ENCODE assay signal across 15 cellular contexts in the genomic region with DNA sequence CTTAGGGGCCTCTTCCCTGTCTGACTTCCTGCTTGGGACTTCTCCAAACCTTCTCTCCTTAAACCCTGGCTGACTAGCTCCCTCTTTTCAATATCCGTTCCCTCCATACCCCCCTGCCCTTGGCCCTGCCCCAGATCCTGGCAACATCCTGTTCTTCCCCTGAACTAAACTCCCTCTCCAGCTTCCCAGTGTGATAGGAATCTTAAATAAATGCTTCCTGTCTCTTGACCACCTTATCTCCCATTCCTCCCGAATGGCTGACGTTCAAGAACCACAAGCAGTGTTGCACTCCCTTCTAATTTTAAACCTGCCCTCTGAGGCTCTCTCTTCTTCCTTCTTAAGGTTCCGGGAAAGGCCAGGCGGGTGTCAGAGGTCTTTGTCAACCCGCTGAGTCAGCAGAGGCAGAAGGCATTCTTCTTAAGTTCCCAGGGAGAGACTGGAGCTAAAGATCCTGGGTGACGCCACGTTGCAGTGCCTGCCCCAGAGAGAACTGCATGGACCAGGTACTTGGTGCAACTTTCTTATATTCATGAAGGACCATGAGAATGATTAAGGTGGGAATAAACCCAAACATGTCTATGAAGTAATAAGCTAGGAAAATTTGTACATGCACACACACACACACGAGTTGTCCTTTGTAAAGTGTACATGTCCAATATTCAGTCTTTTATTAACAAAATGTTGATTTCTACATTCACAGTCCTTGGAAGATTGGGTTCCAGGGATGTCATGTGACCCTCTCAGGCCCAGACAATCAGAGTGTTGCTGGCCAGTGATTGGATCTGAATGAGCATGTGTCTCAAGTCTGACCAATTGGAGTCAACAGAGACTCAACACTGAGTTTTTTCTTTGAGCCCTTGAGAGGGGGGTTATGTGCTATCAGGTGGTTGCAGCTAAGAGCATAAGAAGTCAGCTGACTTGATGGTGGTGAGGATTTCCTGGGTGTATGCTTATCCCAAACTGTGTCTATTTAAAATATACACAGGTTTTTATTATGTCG.
A peak's percentile ranks its signal among the peaks of the same experiment; 100 is the strongest.
DNase-seq lines count a peak whose midpoint lies in the region; ATAC-seq and TF ChIP-seq lines count a peak whose summit lies in the region.
"Had no signal": no experiment of that assay in that cellular context is flagged by ENCODE, and none has a peak within 500 bp of the region (broad histone marks: within the 10 kb centered on the region; RNA-seq: fewer than 3 reads in every experiment).

No MANE protein-coding gene starts in this region.

- TF ChIP-seq CTCF in fibroblast of villous mesenchyme (IDR thresholded peaks at IDR 0.05; ENCODE audit: insufficient read depth, low read depth, low read length) (no peak), WTC11 (IDR thresholded peaks at IDR 0.05) (no peak)

- no peaks in the 10 kb centered on the region for H3K36me3 Mint-ChIP-seq in WTC11
- H3K36me3 Mint-ChIP-seq: memory B cell had no signal

- H3K27ac ChIP-seq in mesodermal cell (ENCODE audit: low read depth, low read length, severe bottlenecking), result peak overlapping the region; percentile 70
- H3K27ac ChIP-seq: ovary had no signal

- H3K4me1 ChIP-seq in mesodermal cell (ENCODE audit: control insufficient read depth, insufficient read depth, low read length, poor library complexity, severe bottlenecking), result peaks cover 19% of the 10 kb centered on the region

- peaks cover 10% of the 10 kb centered on the region for H3K9me3 Mint-ChIP-seq in WTC11

- DNase-seq in Ammon's horn (ENCODE audit: low spot score) (peak; percentile 48), NCI-H226 (peak; percentile 76), fibroblast of villous mesenchyme (ENCODE audit: low read depth) (peak; percentile 98), WTC11 (ENCODE audit: low spot score) (no peak)
- DNase-seq: activated CD4-positive, CD25-positive, alpha-beta regulatory T cell; activated CD8-positive, alpha-beta memory T cell treated with anti-CD3 and anti-CD28 coated beads, Interleukin-2, amount 50 U/mL, for 48 hours; NCI-H1092; stimulated activated CD4-positive, alpha-beta T cell treated with anti-CD3 and anti-CD28 coated beads, Interleukin-15, amount 100 ng/mL, for 24 hours had no signal

- H3K4me3 ChIP-seq in fibroblast of villous mesenchyme (ENCODE audit: low read depth, low read length) (no peak overlapping the region), mesodermal cell (ENCODE audit: extremely low read depth, insufficient read depth, low read length, poor library complexity, severe bottlenecking) (no peak overlapping the region)
- H3K4me3 ChIP-seq: ovary had no signal

- POLR2A ChIA-PET in WTC11 (lab: Charles Lee), result interaction anchor here (0.7 kb wide), 1 partner anchor 319 kb away, joined by 3 read pairs; no protein-coding TSS in a partner anchor

- H3K9me3 ChIP-seq in mesodermal cell (ENCODE audit: control insufficient read depth, low read length), result no peaks in the 10 kb centered on the region
- H3K9me3 ChIP-seq: ovary had no signal

- no peak overlapping the region for H3K4me3 Mint-ChIP-seq in WTC11
- H3K4me3 Mint-ChIP-seq: memory B cell had no signal

- no peak overlapping the region for H3K27ac Mint-ChIP-seq in WTC11
- H3K27ac Mint-ChIP-seq: activated naive CD4-positive, alpha-beta T cell treated with anti-CD3 and anti-CD28 coated beads, Interleukin-2, amount 50 U/mL, for 72 hours; memory B cell had no signal

- H3K4me1 Mint-ChIP-seq in WTC11, result peaks cover 5% of the 10 kb centered on the region
- H3K4me1 Mint-ChIP-seq: memory B cell had no signal

- H3K36me3 ChIP-seq in mesodermal cell (ENCODE audit: control insufficient read depth, insufficient read depth, low read length), result no peaks in the 10 kb centered on the region
- H3K36me3 ChIP-seq: ovary had no signal

- H3K27me3 Mint-ChIP-seq in WTC11 (ENCODE audit: low read depth), result no peaks in the 10 kb centered on the region; the same call in 1 of the 2 replicates

- WGBS in mesodermal cell (ENCODE audit: insufficient coverage in 2 of 2), 2 experiments, result 62 to 66% methylated on average over 6 to 9 of the region's 10 CpGs

- ATAC-seq in GM19023 (IDR thresholded peaks at IDR 0.05; ENCODE audit: unreplicated experiment) (no peak), WTC11 (no peak), HG03442 (IDR thresholded peaks at IDR 0.05; ENCODE audit: unreplicated experiment) (no peak), GM19455 (IDR thresholded peaks at IDR 0.05; ENCODE audit: unreplicated experiment) (no peak)
- ATAC-seq: activated naive CD4-positive, alpha-beta T cell treated with anti-CD3 and anti-CD28 coated beads, Interleukin-2, amount 50 U/mL, for 72 hours had no signal

- CTCF ChIA-PET in WTC11 (lab: Charles Lee), result no interaction called here

TF ChIP-seq in WTC11, 78 proteins besides CTCF, POLR2A, EP300 and RAD21 (continues in another document):
- TF ChIP-seq, protein P1, sequence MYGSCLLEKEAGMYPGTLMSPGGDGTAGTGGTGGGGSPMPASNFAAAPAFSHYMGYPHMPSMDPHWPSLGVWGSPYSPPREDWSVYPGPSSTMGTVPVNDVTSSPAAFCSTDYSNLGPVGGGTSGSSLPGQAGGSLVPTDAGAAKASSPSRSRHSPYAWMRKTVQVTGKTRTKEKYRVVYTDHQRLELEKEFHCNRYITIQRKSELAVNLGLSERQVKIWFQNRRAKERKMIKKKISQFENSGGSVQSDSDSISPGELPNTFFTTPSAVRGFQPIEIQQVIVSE (CRISPR knock-in tag; IDR thresholded peaks at IDR 0.05; ENCODE audit: borderline replicate concordance), result no peak
- TF ChIP-seq FOXP1 (CRISPR knock-in tag; IDR thresholded peaks at IDR 0.05; ENCODE audit: borderline replicate concordance) (no peak), ESRRA (CRISPR knock-in tag; IDR thresholded peaks at IDR 0.05; ENCODE audit: borderline replicate concordance) (no peak), NR2C2 (CRISPR knock-in tag; IDR thresholded peaks at IDR 0.05) (no peak), NFATC4 (CRISPR knock-in tag; IDR thresholded peaks at IDR 0.05) (no peak), PRRX2 (CRISPR knock-in tag; IDR thresholded peaks at IDR 0.05) (no peak)
- TF ChIP-seq, protein P2, sequence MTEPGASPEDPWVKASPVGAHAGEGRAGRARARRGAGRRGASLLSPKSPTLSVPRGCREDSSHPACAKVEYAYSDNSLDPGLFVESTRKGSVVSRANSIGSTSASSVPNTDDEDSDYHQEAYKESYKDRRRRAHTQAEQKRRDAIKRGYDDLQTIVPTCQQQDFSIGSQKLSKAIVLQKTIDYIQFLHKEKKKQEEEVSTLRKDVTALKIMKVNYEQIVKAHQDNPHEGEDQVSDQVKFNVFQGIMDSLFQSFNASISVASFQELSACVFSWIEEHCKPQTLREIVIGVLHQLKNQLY (CRISPR knock-in tag; IDR thresholded peaks at IDR 0.05), result no peak
- TF ChIP-seq, protein P3, sequence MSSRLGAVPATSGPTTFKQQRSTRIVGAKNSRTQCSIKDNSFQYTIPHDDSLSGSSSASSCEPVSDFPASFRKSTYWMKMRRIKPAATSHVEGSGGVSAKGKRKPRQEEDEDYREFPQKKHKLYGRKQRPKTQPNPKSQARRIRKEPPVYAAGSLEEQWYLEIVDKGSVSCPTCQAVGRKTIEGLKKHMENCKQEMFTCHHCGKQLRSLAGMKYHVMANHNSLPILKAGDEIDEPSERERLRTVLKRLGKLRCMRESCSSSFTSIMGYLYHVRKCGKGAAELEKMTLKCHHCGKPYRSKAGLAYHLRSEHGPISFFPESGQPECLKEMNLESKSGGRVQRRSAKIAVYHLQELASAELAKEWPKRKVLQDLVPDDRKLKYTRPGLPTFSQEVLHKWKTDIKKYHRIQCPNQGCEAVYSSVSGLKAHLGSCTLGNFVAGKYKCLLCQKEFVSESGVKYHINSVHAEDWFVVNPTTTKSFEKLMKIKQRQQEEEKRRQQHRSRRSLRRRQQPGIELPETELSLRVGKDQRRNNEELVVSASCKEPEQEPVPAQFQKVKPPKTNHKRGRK (CRISPR knock-in tag; IDR thresholded peaks at IDR 0.05; ENCODE audit: borderline replicate concordance), result no peak
- TF ChIP-seq, protein P4, sequence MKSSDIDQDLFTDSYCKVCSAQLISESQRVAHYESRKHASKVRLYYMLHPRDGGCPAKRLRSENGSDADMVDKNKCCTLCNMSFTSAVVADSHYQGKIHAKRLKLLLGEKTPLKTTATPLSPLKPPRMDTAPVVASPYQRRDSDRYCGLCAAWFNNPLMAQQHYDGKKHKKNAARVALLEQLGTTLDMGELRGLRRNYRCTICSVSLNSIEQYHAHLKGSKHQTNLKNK (CRISPR knock-in tag; IDR thresholded peaks at IDR 0.05), result no peak
- TF ChIP-seq, protein P5, sequence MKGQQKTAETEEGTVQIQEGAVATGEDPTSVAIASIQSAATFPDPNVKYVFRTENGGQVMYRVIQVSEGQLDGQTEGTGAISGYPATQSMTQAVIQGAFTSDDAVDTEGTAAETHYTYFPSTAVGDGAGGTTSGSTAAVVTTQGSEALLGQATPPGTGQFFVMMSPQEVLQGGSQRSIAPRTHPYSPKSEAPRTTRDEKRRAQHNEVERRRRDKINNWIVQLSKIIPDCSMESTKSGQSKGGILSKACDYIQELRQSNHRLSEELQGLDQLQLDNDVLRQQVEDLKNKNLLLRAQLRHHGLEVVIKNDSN (CRISPR knock-in tag; IDR thresholded peaks at IDR 0.05), result no peak
- TF ChIP-seq, protein P6, sequence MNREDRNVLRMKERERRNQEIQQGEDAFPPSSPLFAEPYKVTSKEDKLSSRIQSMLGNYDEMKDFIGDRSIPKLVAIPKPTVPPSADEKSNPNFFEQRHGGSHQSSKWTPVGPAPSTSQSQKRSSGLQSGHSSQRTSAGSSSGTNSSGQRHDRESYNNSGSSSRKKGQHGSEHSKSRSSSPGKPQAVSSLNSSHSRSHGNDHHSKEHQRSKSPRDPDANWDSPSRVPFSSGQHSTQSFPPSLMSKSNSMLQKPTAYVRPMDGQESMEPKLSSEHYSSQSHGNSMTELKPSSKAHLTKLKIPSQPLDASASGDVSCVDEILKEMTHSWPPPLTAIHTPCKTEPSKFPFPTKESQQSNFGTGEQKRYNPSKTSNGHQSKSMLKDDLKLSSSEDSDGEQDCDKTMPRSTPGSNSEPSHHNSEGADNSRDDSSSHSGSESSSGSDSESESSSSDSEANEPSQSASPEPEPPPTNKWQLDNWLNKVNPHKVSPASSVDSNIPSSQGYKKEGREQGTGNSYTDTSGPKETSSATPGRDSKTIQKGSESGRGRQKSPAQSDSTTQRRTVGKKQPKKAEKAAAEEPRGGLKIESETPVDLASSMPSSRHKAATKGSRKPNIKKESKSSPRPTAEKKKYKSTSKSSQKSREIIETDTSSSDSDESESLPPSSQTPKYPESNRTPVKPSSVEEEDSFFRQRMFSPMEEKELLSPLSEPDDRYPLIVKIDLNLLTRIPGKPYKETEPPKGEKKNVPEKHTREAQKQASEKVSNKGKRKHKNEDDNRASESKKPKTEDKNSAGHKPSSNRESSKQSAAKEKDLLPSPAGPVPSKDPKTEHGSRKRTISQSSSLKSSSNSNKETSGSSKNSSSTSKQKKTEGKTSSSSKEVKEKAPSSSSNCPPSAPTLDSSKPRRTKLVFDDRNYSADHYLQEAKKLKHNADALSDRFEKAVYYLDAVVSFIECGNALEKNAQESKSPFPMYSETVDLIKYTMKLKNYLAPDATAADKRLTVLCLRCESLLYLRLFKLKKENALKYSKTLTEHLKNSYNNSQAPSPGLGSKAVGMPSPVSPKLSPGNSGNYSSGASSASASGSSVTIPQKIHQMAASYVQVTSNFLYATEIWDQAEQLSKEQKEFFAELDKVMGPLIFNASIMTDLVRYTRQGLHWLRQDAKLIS (CRISPR knock-in tag; IDR thresholded peaks at IDR 0.05; ENCODE audit: borderline replicate concordance), result no peak
